1 cellular context compared by ENCODE assay signal in genomic region chr20:63964412-63964811, GRCh38.
TF ChIP-seq lines count a peak whose summit lies in the region.

No MANE protein-coding gene starts in this region.

TF ChIP-seq in GM12878, 131 proteins besides CTCF, POLR2A, EP300 and RAD21:
- TF ChIP-seq HDAC6 (IDR thresholded peaks at IDR 0.05; ENCODE audit: unreplicated experiment) (no peak), HCFC1 (IDR thresholded peaks at IDR 0.05; ENCODE audit: low read length) (no peak), SKIL (IDR thresholded peaks at IDR 0.05; ENCODE audit: low read depth, poor library complexity, severe bottlenecking) (no peak), NFIC (IDR thresholded peaks at IDR 0.05; ENCODE audit: low read depth, low read length) (no peak), IKZF1 (conservative IDR thresholded peaks at IDR 0.05) (no peak), ZNF217 (IDR thresholded peaks at IDR 0.05) (no peak), CREM (IDR thresholded peaks at IDR 0.05; ENCODE audit: low read depth) (no peak), TCF7 (IDR thresholded peaks at IDR 0.05; ENCODE audit: borderline replicate concordance) (no peak), CEBPB (IDR thresholded peaks at IDR 0.05; ENCODE audit: borderline replicate concordance in 1 of 2, low read depth in 2 of 2, low read length in 2 of 2) (no peak), YBX1 (IDR thresholded peaks at IDR 0.05) (no peak), FOXK2 (IDR thresholded peaks at IDR 0.05) (no peak), POLR2AphosphoS2 (IDR thresholded peaks at IDR 0.05; ENCODE audit: low read depth, low read length) (no peak), TCF3 (IDR thresholded peaks at IDR 0.05; ENCODE audit: borderline replicate concordance, insufficient read depth, low read depth, low read length) (no peak), EGR1 (IDR thresholded peaks at IDR 0.05; ENCODE audit: borderline replicate concordance in 1 of 2, low read depth in 2 of 2, low read length in 2 of 2) (no peak), BCL11A (IDR thresholded peaks at IDR 0.05; ENCODE audit: low read depth, low read length) (no peak)
TF ChIP-seq in GM12878: peak in this region for 0.
